9 cellular contexts compared by ENCODE assay signal in genomic region chr1:151994956-151995355, GRCh38. TPM values are rescaled to one million over a fixed set of nuclear protein-coding genes. Genes with fewer than 3 reads are reported as not detected.
DNase-seq lines count a peak whose midpoint lies in the region; ATAC-seq, FAIRE-seq and TF ChIP-seq lines count a peak whose summit lies in the region.
"Had no signal": no experiment of that assay in that cellular context is flagged by ENCODE, and none has a peak within 500 bp of the region (broad histone marks: within the 10 kb centered on the region; RNA-seq: fewer than 3 reads in every experiment).

No MANE protein-coding gene starts in this region.

- intact Hi-C loops in Panc1 (cut with micrococcal nuclease; ENCODE audit: unreplicated experiment), result no loop called here
- intact Hi-C loops in endothelial cell of umbilical vein (cut with micrococcal nuclease), result no loop called here
- intact Hi-C loops in sigmoid colon (cut with DNase I), result no loop called here

- TF ChIP-seq POLR2A in endothelial cell of umbilical vein (IDR thresholded peaks at IDR 0.05; ENCODE audit: low read depth, low read length), result no peak
- TF ChIP-seq POLR2A in sigmoid colon (IDR thresholded peaks at IDR 0.05), result no peak

- peak overlapping the region in 1 of 2 experiments; percentile 35; a peak in 2 of 4 replicates for H3K4me3 ChIP-seq in Panc1 (ENCODE audit: low read depth in 2 of 2, low read length in 2 of 2)
- no peak overlapping the region for H3K4me3 ChIP-seq in endothelial cell of umbilical vein (replicated peaks in 1 of 3; ENCODE audit: insufficient read depth in 1 of 3, low read depth in 1 of 3, low read length in 3 of 3)
- H3K4me3 ChIP-seq in sigmoid colon, result no peak overlapping the region

- dilution Hi-C loops in endothelial cell of umbilical vein (cut with MboI; ENCODE audit: extremely low pct_ligation_motif_present, low sequenced_read_pairs), result no loop called here

- DNase-seq in GM03348 (ENCODE audit: low spot score) (peak; percentile 84), Panc1 (ENCODE audit: low read depth, low spot score) (peak; percentile 98), endothelial cell of umbilical vein (ENCODE audit: low read depth, low spot score) (peak; percentile 61), sigmoid colon (no peak), NCI-H2107 (lab: John Stamatoyannopoulos, UW) (no peak)
- DNase-seq in effector CD4-positive, alpha-beta T cell, result no peak
- no peak for DNase-seq in stimulated activated CD4-positive, alpha-beta T cell treated with anti-CD3 and anti-CD28 coated beads, Interleukin-2, amount 100 ng/mL, for 48 hours

- TF ChIP-seq EP300 in sigmoid colon (IDR thresholded peaks at IDR 0.05), result peak in 1 of 4 donors; percentile 10

- POLR2A ChIA-PET in Panc1 (lab: Charles Lee), result interaction anchor here (0.6 kb wide), 1 partner anchor 8 kb away, joined by 7 read pairs; no protein-coding TSS in a partner anchor
- POLR2A ChIA-PET in endothelial cell of umbilical vein (lab: Charles Lee), result interaction anchor here (0.9 kb wide), 1 partner anchor 22 kb away, joined by 3 read pairs; no protein-coding TSS in a partner anchor

- WGBS in sigmoid colon, 2 donors, result 51 to 67% methylated on average over 6 of the region's 6 CpGs

- H3K36me3 ChIP-seq in Panc1 (ENCODE audit: control insufficient read depth, insufficient read depth, low read length) (peaks cover 5% of the 10 kb centered on the region; the same call in 1 of the 2 replicates), endothelial cell of umbilical vein (ENCODE audit: control insufficient read depth in 2 of 2, extremely low read depth in 1 of 2, insufficient read depth in 2 of 2, low read length in 2 of 2) (no peaks in the 10 kb centered on the region), sigmoid colon (no peaks in the 10 kb centered on the region)

- peak; percentile 72 for FAIRE-seq in endothelial cell of umbilical vein (lab: Jason Lieb, UNC)

- H3K27me3 ChIP-seq in Panc1 (ENCODE audit: control insufficient read depth, insufficient read depth, low read length) (no peaks in the 10 kb centered on the region), endothelial cell of umbilical vein (ENCODE audit: control insufficient read depth in 2 of 2, insufficient read depth in 2 of 2, low read length in 2 of 2) (peaks cover 0 to 2% of the 10 kb centered on the region in 2 experiments), sigmoid colon (no peaks in the 10 kb centered on the region)

- H3K9me3 ChIP-seq in Panc1 (ENCODE audit: control insufficient read depth, insufficient read depth, low read depth, low read length), result no peaks in the 10 kb centered on the region
- H3K9me3 ChIP-seq in endothelial cell of umbilical vein (replicated peaks; ENCODE audit: control insufficient read depth, insufficient read depth, low read length), result no peaks in the 10 kb centered on the region
- no peaks in the 10 kb centered on the region for H3K9me3 ChIP-seq in sigmoid colon

- H2AFZ ChIP-seq in endothelial cell of umbilical vein (ENCODE audit: low read depth, low read length), result no peak overlapping the region

- H4K20me1 ChIP-seq in endothelial cell of umbilical vein (replicated peaks; ENCODE audit: control insufficient read depth, extremely low read depth, insufficient read depth, low read length), result no peaks in the 10 kb centered on the region

- peak; percentile 42 for ATAC-seq in Panc1
- ATAC-seq in HG02759 (IDR thresholded peaks at IDR 0.05; ENCODE audit: unreplicated experiment), result no peak

- peak overlapping the region; percentile 98 for H3K27ac ChIP-seq in Panc1 (ENCODE audit: low read length)
- no peak overlapping the region for H3K27ac ChIP-seq in endothelial cell of umbilical vein (ENCODE audit: insufficient read depth, low read depth, low read length)
- H3K27ac ChIP-seq in sigmoid colon, result peak overlapping the region; percentile 81 to 98 (median 87)

- TF ChIP-seq CTCF in Panc1 (IDR thresholded peaks at IDR 0.05) (no peak), endothelial cell of umbilical vein (IDR thresholded peaks at IDR 0.05; ENCODE audit: extremely low read depth in 1 of 2, insufficient read depth in 1 of 2, low read depth in 1 of 2, low read length in 2 of 2) (no peak), sigmoid colon (IDR thresholded peaks at IDR 0.05) (no peak)

- CTCF ChIA-PET in Panc1 (lab: Charles Lee), result interaction anchor here (0.6 to 1.2 kb wide), 4 partner anchors 27 to 1578 kb away, joined by 3 to 6 read pairs (median 4); no protein-coding TSS in a partner anchor
- CTCF ChIA-PET in endothelial cell of umbilical vein (lab: Charles Lee), result interaction anchor here (0.7 to 19.6 kb wide), 8 partner anchors 18 to 104 kb away, joined by 3 to 572 read pairs (median 4); no protein-coding TSS in a partner anchor

- H3K9me1 ChIP-seq in endothelial cell of umbilical vein (replicated peaks; ENCODE audit: control insufficient read depth, extremely low read depth, insufficient read depth, low read length), result no peaks in the 10 kb centered on the region

- H3K4me2 ChIP-seq in endothelial cell of umbilical vein (ENCODE audit: insufficient read depth, low read length), result no peak overlapping the region

- no TSS peak for BruUV-seq in Panc1 (replicated peaks; lab: Mats Ljungman, UMichigan)
- no TSS peak for BruUV-seq in endothelial cell of umbilical vein (replicated peaks; lab: Mats Ljungman, UMichigan)

- H3K9ac ChIP-seq in endothelial cell of umbilical vein (replicated peaks; ENCODE audit: extremely low read depth, insufficient read depth, low read length), result no peak overlapping the region

- H3K4me1 ChIP-seq in Panc1 (ENCODE audit: control insufficient read depth, insufficient read depth, low read length) (peaks cover 45% of the 10 kb centered on the region), endothelial cell of umbilical vein (ENCODE audit: control insufficient read depth, extremely low read depth, insufficient read depth, low read length) (peaks cover 33% of the 10 kb centered on the region), sigmoid colon (peaks cover 0 to 46% (median 41%) of the 10 kb centered on the region in 4 donors)

- in situ Hi-C loops in Panc1 (cut with HindIII; ENCODE audit: low pct_unique_long_range_greater_than_20kb, low sequenced_read_pairs), result no loop called here

- H3K79me2 ChIP-seq in endothelial cell of umbilical vein (ENCODE audit: control insufficient read depth, insufficient read depth, low read length), result peaks cover 34% of the 10 kb centered on the region

TF ChIP-seq in endothelial cell of umbilical vein, 7 proteins besides CTCF, POLR2A, EP300 and RAD21:
- TF ChIP-seq MYC (IDR thresholded peaks at IDR 0.05; ENCODE audit: low read depth, low read length), result no peak
- TF ChIP-seq FOS (IDR thresholded peaks at IDR 0.05; ENCODE audit: borderline replicate concordance, insufficient read depth, low read length), result peak; percentile 45
- TF ChIP-seq POLR2AphosphoS5 (IDR thresholded peaks at IDR 0.05; ENCODE audit: insufficient read depth, low read depth, low read length), result no peak
TF ChIP-seq in endothelial cell of umbilical vein: peak in this region for 1.

RNA-seq across cellular contexts. Expression of gene S100A10, which starts 1.3 kb away (rescaled TPM):
- total RNA-seq in Panc1 (2021; ENCODE audit: unreplicated experiment) (1,621 TPM), endothelial cell of umbilical vein (650 and 779 TPM in 2 replicates), sigmoid colon (10 to 100 TPM; 20.2 to 57.9 (median 43.0) TPM)
- 1,294 TPM for polyA plus RNA-seq in Panc1 (2012; ENCODE audit: insufficient read length)
- polyA plus RNA-seq in endothelial cell of umbilical vein (56.7 and 76.8 TPM in 2 replicates), sigmoid colon (1,000 to 10,000 TPM; 1,087 to 1,816 (median 1,723) TPM)
- polyA plus RNA-seq in endothelial cell of umbilical vein (2011; cell fraction: cytosol; rRNA removed), result 211 and 231 TPM in 2 replicates
- polyA plus RNA-seq in endothelial cell of umbilical vein (2011; cell fraction: nucleus; rRNA removed), result 60.0 and 72.0 TPM in 2 replicates
- polyA plus RNA-seq in endothelial cell of umbilical vein (2012), result 757 and 1,016 TPM in 2 replicates
- polyA minus RNA-seq in endothelial cell of umbilical vein, result 42.6 and 46.3 TPM in 2 replicates
- polyA minus RNA-seq in endothelial cell of umbilical vein (2011; cell fraction: cytosol; rRNA and poly(A)+ RNA removed), result 185 TPM
- 19.5 and 23.7 TPM in 2 replicates for polyA minus RNA-seq in endothelial cell of umbilical vein (2011; cell fraction: nucleus; rRNA and poly(A)+ RNA removed)

RNA-seq across cellular contexts. Expression of gene S100A11, which starts 41.8 kb away (rescaled TPM):
- total RNA-seq in Panc1 (2021; ENCODE audit: unreplicated experiment) (474 TPM), endothelial cell of umbilical vein (461 and 505 TPM in 2 replicates), sigmoid colon (100 to 1,000 TPM in 3 of 4 donors, 10 to 100 TPM in 1; 92.6 to 156 (median 109) TPM)
- polyA plus RNA-seq in Panc1 (2012; ENCODE audit: insufficient read length), result 692 TPM
- polyA plus RNA-seq in endothelial cell of umbilical vein (497 and 528 TPM in 2 replicates), sigmoid colon (100 to 1,000 TPM; 371 to 633 (median 478) TPM)
- polyA plus RNA-seq in endothelial cell of umbilical vein (2011; cell fraction: cytosol; rRNA removed), result 799 and 821 TPM in 2 replicates
- polyA plus RNA-seq in endothelial cell of umbilical vein (2011; cell fraction: nucleus; rRNA removed), result 130 and 166 TPM in 2 replicates
- 960 and 1,130 TPM in 2 replicates for polyA plus RNA-seq in endothelial cell of umbilical vein (2012)
- polyA minus RNA-seq in endothelial cell of umbilical vein, result 406 and 450 TPM in 2 replicates
- polyA minus RNA-seq in endothelial cell of umbilical vein (2011; cell fraction: cytosol; rRNA and poly(A)+ RNA removed), result 591 TPM
- polyA minus RNA-seq in endothelial cell of umbilical vein (2011; cell fraction: nucleus; rRNA and poly(A)+ RNA removed), result 70.9 and 71.2 TPM in 2 replicates
- polyA plus RNA-seq: neural cell had no signal

Comparison
In these comparisons a context has a peak if more than half of its experiments do, and no peak if none do; other contexts are left out.
1. DNase-seq: peak in GM03348 (single experiment), Panc1 (single experiment) and endothelial cell of umbilical vein (single experiment); none in sigmoid colon (single experiment), NCI-H2107 (single experiment), effector CD4-positive, alpha-beta T cell (single experiment) and stimulated activated CD4-positive, alpha-beta T cell treated with anti-CD3 and anti-CD28 coated beads, Interleukin-2, amount 100 ng/mL, for 48 hours (0 of 2).
2. RNA of gene S100A10, which starts 1.3 kb away (total RNA-seq): 1,621 TPM in Panc1 (single experiment) and 650 to 779 TPM in endothelial cell of umbilical vein; 20.2 to 57.9 TPM in sigmoid colon; every median in the first group is over 10 times any median in the second.